ENCODE assay signal across 8 cellular contexts in genomic region chr21:37268186-37268503, GRCh38. TPM values are rescaled to one million over a fixed set of nuclear protein-coding genes. Genes with fewer than 3 reads are reported as not detected.
A peak's percentile ranks its signal among the peaks of the same experiment; 100 is the strongest.
DNase-seq lines count a peak whose midpoint lies in the region; ATAC-seq and TF ChIP-seq lines count a peak whose summit lies in the region.

No MANE protein-coding gene starts in this region.

- H3K27me3 ChIP-seq in CD8-positive, alpha-beta memory T cell (ENCODE audit: insufficient read depth, low read length, poor library complexity, severe bottlenecking), result no peaks in the 10 kb centered on the region
- H3K27me3 ChIP-seq in Peyer's patch, result no peaks in the 10 kb centered on the region

- no peak for ATAC-seq in HG03095 (IDR thresholded peaks at IDR 0.05; ENCODE audit: unreplicated experiment)

- peaks cover 0 to 9% of the 10 kb centered on the region in 2 donors for H3K27me3 Mint-ChIP-seq in CD8-positive, alpha-beta memory T cell
- no peaks in the 10 kb centered on the region for H3K27me3 Mint-ChIP-seq in osteocyte (ENCODE audit: unreplicated experiment)

- TF ChIP-seq POLR2A in Peyer's patch (IDR thresholded peaks at IDR 0.05), result no peak

- peaks cover 0 to 12% (median 0%) of the 10 kb centered on the region in 3 donors for H3K36me3 Mint-ChIP-seq in CD8-positive, alpha-beta memory T cell
- peaks cover 5% of the 10 kb centered on the region for H3K36me3 Mint-ChIP-seq in osteocyte (ENCODE audit: unreplicated experiment)

- no peak for DNase-seq in CD8-positive, alpha-beta memory T cell
- no peak for DNase-seq in Peyer's patch
- DNase-seq in epithelial cell of esophagus (ENCODE audit: low read depth), result no peak
- DNase-seq in osteocyte (ENCODE audit: extremely low spot score, unreplicated experiment), result no peak
- no peak for DNase-seq in NCI-H1930 (lab: John Stamatoyannopoulos, UW)
- no peak for DNase-seq in C1 segment of cervical spinal cord (lab: John Stamatoyannopoulos, UW)
- no peak for DNase-seq in HT-29 (ENCODE audit: low spot score)

- POLR2A ChIA-PET in CD8-positive, alpha-beta memory T cell (lab: Charles Lee), result interaction anchor here (0.5 to 2.8 kb wide), 4 partner anchors 98 to 296 kb away, joined by 3 to 39 read pairs (median 7); partner anchors contain the start of gene DYRK1A

- H3K9me3 Mint-ChIP-seq in CD8-positive, alpha-beta memory T cell, result no peaks in the 10 kb centered on the region
- no peaks in the 10 kb centered on the region for H3K9me3 Mint-ChIP-seq in osteocyte (ENCODE audit: unreplicated experiment)

- peaks cover 39% of the 10 kb centered on the region for H3K4me1 ChIP-seq in CD8-positive, alpha-beta memory T cell (ENCODE audit: insufficient read depth, low read length)
- H3K4me1 ChIP-seq in Peyer's patch, result peaks cover 0 to 10% (median 3%) of the 10 kb centered on the region in 4 donors

- peak overlapping the region; percentile 90 to 99 (median 96) for H3K27ac Mint-ChIP-seq in CD8-positive, alpha-beta memory T cell
- peak overlapping the region; percentile 99 for H3K27ac Mint-ChIP-seq in osteocyte (ENCODE audit: unreplicated experiment)

- peaks cover 6% of the 10 kb centered on the region for H3K36me3 ChIP-seq in CD8-positive, alpha-beta memory T cell (ENCODE audit: insufficient read depth, low read length)
- no peaks in the 10 kb centered on the region for H3K36me3 ChIP-seq in Peyer's patch

- H3K4me3 ChIP-seq in CD8-positive, alpha-beta memory T cell (ENCODE audit: low read length), result peak overlapping the region; percentile 90
- peak overlapping the region; percentile 72 to 80 (median 76) for H3K4me3 ChIP-seq in Peyer's patch
- H3K4me3 ChIP-seq in epithelial cell of esophagus (ENCODE audit: low read length), result peak overlapping the region; percentile 68

- CTCF ChIA-PET in CD8-positive, alpha-beta memory T cell (lab: Charles Lee), result interaction anchor here (1.1 kb wide), 1 partner anchor 28 kb away, joined by 3 read pairs; no protein-coding TSS in a partner anchor

- H3K4me3 Mint-ChIP-seq in CD8-positive, alpha-beta memory T cell, result peak overlapping the region; percentile 93 to 97 (median 95)
- H3K4me3 Mint-ChIP-seq in osteocyte (ENCODE audit: unreplicated experiment), result peak overlapping the region; percentile 93

- TF ChIP-seq CTCF in Peyer's patch (IDR thresholded peaks at IDR 0.05), result no peak
- TF ChIP-seq CTCF in epithelial cell of esophagus (IDR thresholded peaks at IDR 0.05; ENCODE audit: insufficient read depth, low read depth, low read length, missing control alignments), result no peak
- TF ChIP-seq CTCF in osteocyte (IDR thresholded peaks at IDR 0.05), result no peak

- peaks cover 34 to 50% (median 45%) of the 10 kb centered on the region in 3 donors for H3K4me1 Mint-ChIP-seq in CD8-positive, alpha-beta memory T cell
- H3K4me1 Mint-ChIP-seq in osteocyte (ENCODE audit: unreplicated experiment), result peaks cover 24% of the 10 kb centered on the region

- H3K9me3 ChIP-seq in CD8-positive, alpha-beta memory T cell (ENCODE audit: low read length), result no peaks in the 10 kb centered on the region
- no peaks in the 10 kb centered on the region for H3K9me3 ChIP-seq in Peyer's patch

- peak overlapping the region; percentile 99 for H3K27ac ChIP-seq in CD8-positive, alpha-beta memory T cell (ENCODE audit: low read depth, low read length)
- H3K27ac ChIP-seq in Peyer's patch, result peak overlapping the region; percentile 97 to 99 (median 98)

RNA-seq across cellular contexts. Expression of gene VPS26C, which starts 1.0 kb away (rescaled TPM):
- 10 to 100 TPM; 59.1 to 62.7 TPM for total RNA-seq in CD8-positive, alpha-beta memory T cell
- polyA plus RNA-seq in CD8-positive, alpha-beta memory T cell, result 82.0 TPM
- total RNA-seq in Peyer's patch (10 to 100 TPM; 62.7 to 79.8 (median 76.4) TPM), osteocyte (50.0 and 51.6 TPM in 2 replicates)
- 38.6 and 47.9 TPM in 2 replicates for total RNA-seq in HT-29 (2014; rRNA removed; shearing (Covaris generic))
